23 cellular contexts compared by ENCODE assay signal in the genomic region with DNA sequence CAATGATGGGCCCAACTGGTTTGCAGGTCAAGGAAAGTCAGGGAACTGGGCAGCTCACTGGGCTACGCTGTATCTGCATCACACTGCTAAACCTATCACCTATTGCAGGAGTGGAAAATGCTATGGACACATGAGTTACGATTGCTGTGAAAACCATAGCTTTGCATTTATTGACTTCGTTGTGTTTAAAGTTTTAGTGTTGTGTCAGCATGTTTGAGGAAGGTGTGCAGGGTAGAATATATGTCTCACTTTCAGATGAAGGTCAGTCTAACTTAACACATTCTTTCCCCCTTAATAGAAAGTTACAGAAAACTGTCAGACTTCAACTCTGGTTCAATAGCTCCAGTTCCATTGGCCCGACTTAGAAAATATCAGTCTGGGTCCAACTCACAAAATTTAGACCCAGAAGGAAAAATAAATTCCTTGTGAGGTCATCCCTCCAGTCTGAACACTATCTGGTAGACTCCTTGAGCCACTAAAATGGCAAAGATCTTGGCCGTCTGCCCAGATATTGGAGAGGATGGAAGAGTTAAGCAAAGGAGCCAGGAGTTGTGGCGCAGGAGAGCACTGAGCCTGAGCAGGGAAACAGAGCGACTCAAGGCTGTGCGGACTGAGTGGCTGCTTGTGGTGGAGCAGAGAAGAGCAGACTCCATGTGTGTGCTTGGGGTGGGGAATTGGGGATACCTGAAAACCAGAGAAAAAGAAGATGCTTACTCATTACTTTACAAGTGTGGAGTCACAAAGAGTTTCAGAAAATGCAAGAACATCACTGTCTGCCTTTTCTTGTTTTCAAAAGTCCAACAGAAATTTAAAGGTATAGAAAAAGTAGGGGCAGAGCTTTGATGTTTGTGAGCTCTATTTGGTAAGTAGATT.
"Had no signal": no experiment of that assay in that cellular context is flagged by ENCODE, and none has a peak within 500 bp of the region (broad histone marks: within the 10 kb centered on the region; RNA-seq: fewer than 3 reads in every experiment).

No MANE protein-coding gene starts in this region.

- H3K9me3 Mint-ChIP-seq: activated T-cell treated with anti-CD3 and anti-CD28 coated beads, Interleukin-2, amount 50 U/mL, for 4 hours; activated T-helper 2 cell treated with anti-CD3 and anti-CD28 coated beads, Interferon-gamma antibody, Interleukin-2, Interleukin-4, amounts not matched to agents 10 μg/mL and 5 μg/mL and 100 μg/mL, durations not matched to agents 14 hours and 24 hours and 36 hours; effector memory CD8-positive, alpha-beta T cell; natural killer cell; WTC11 had no signal

- H3K27ac ChIP-seq: left ventricle myocardium inferior, neutrophil, ovary, prostate gland, spleen, thoracic aorta, upper lobe of right lung had no signal

- H3K9me3 ChIP-seq: left ventricle myocardium inferior, neutrophil, ovary, prostate gland, spleen, thoracic aorta, upper lobe of right lung had no signal

- H3K4me1 ChIP-seq: left ventricle myocardium inferior, prostate gland, spleen, upper lobe of right lung had no signal

- H3K27me3 ChIP-seq: neutrophil, ovary, spleen, upper lobe of right lung had no signal

- DNase-seq: activated CD8-positive, alpha-beta memory T cell treated with anti-CD3 and anti-CD28 coated beads, Interleukin-2, amount 50 U/mL, for 48 hours; activated naive CD4-positive, alpha-beta T cell; activated T-cell treated with anti-CD3 and anti-CD28 coated beads, Interleukin-2, amount 50 U/mL, for 4 hours; central memory CD4-positive, alpha-beta T cell; effector memory CD8-positive, alpha-beta T cell; hippocampal formation; left ventricle myocardium inferior; mammary epithelial cell; midbrain; natural killer cell; ovary; spleen; stimulated activated CD4-positive, alpha-beta T cell treated with anti-CD3 and anti-CD28 coated beads, Interleukin-4, amount 100 ng/mL, for 1 hour; stimulated activated naive CD4-positive, alpha-beta T cell treated with Interleukin-2 at 50 U/mL for 16 hours; T1000; upper lobe of right lung had no signal

- H3K27ac Mint-ChIP-seq: activated naive CD8-positive, alpha-beta T cell; activated T-helper 2 cell treated with anti-CD3 and anti-CD28 coated beads, Interferon-gamma antibody, Interleukin-2, Interleukin-4, amounts not matched to agents 10 μg/mL and 5 μg/mL and 100 μg/mL, durations not matched to agents 14 hours and 24 hours and 36 hours; effector memory CD8-positive, alpha-beta T cell; natural killer cell; WTC11 had no signal

- H3K36me3 Mint-ChIP-seq: activated naive CD8-positive, alpha-beta T cell; natural killer cell; WTC11 had no signal

- H3K4me3 ChIP-seq: left ventricle myocardium inferior, ovary, prostate gland, spleen, thoracic aorta, upper lobe of right lung had no signal

- H3K36me3 ChIP-seq: left ventricle myocardium inferior, neutrophil, ovary, prostate gland, spleen, thoracic aorta, upper lobe of right lung had no signal

- H3K27me3 Mint-ChIP-seq: activated naive CD8-positive, alpha-beta T cell had no signal

- H3K4me1 Mint-ChIP-seq: natural killer cell, WTC11 had no signal

- ATAC-seq: activated T-cell treated with anti-CD3 and anti-CD28 coated beads, Interleukin-2, amount 50 U/mL, for 4 hours; effector memory CD8-positive, alpha-beta T cell; esophagus mucosa; natural killer cell; upper lobe of right lung; WTC11 had no signal

- H3K4me3 Mint-ChIP-seq: activated naive CD8-positive, alpha-beta T cell; activated T-cell treated with anti-CD3 and anti-CD28 coated beads, Interleukin-2, amount 50 U/mL, for 4 hours; effector memory CD8-positive, alpha-beta T cell; natural killer cell; WTC11 had no signal
